Comparison of ENCODE assay signal across 28 cellular contexts in genomic region chr16:61432421-61432820, GRCh38.
DNase-seq lines count a peak whose midpoint lies in the region; ATAC-seq and TF ChIP-seq lines count a peak whose summit lies in the region.
"Had no signal": no experiment of that assay in that cellular context is flagged by ENCODE, and none has a peak within 500 bp of the region (broad histone marks: within the 10 kb centered on the region; RNA-seq: fewer than 3 reads in every experiment).

No MANE protein-coding gene starts in this region.

- H3K27me3 ChIP-seq in PC-3 (ENCODE audit: low read length) (no peaks in the 10 kb centered on the region), lower lobe of right lung (ENCODE audit: low read depth) (no peaks in the 10 kb centered on the region)
- H3K27me3 ChIP-seq: cardiac muscle cell, testis had no signal

- no peaks in the 10 kb centered on the region for H3K4me1 ChIP-seq in PC-3 (ENCODE audit: insufficient read depth, low read length)
- no peaks in the 10 kb centered on the region for H3K4me1 ChIP-seq in lower lobe of right lung
- H3K4me1 ChIP-seq: prostate gland, testis had no signal

- H3K9ac ChIP-seq in PC-3 (ENCODE audit: low read length), result no peak overlapping the region

- CTCF ChIA-PET in PC-3 (lab: Charles Lee), result no interaction called here

- H3K27ac ChIP-seq in 22Rv1, result no peak overlapping the region
- H3K27ac ChIP-seq in PC-3 (ENCODE audit: low read length), result no peak overlapping the region
- no peak overlapping the region for H3K27ac ChIP-seq in lower lobe of right lung
- H3K27ac ChIP-seq: cardiac muscle cell, prostate gland, testis had no signal

- intact Hi-C loops in PC-3 (cut with micrococcal nuclease), result loop anchor here (5.0 kb wide), 2 partner anchors 610 to 695 kb away; no protein-coding TSS in a partner anchor
- intact Hi-C loops in lower lobe of right lung (cut with DNase I), result no loop called here

- BruUV-seq in PC-3 (replicated peaks; lab: Mats Ljungman, UMichigan), result no TSS peak

- DNase-seq in AG10803 (ENCODE audit: low read depth) (peak; percentile 2), PC-3 (peak; percentile 5), lower lobe of right lung (no peak), NCI-H2081 treated with DMSO at 0.1 percent for 48 hours (lab: John Stamatoyannopoulos, UW) (no peak), superior temporal gyrus (ENCODE audit: extremely low spot score) (no peak), HuH-7 (ENCODE audit: low spot score) (no peak)
- DNase-seq: activated CD4-positive, alpha-beta T cell treated with anti-CD3 and anti-CD28 coated beads for 1 hour; activated naive CD4-positive, alpha-beta T cell treated with Interleukin-2 at 50 U/mL for 16 hours; activated T-cell treated with anti-CD3 and anti-CD28 coated beads, Interleukin-2, amount 50 U/mL, for 24 hours; AML-193; CD8-positive, alpha-beta T cell; dermis blood vessel endothelial cell; DMS79; foreskin fibroblast; immature natural killer cell; Karpas-422; left ventricle myocardium superior; NCI-H1092; NCI-H2029 treated with DMSO at 0.1 percent for 48 hours; NCI-H524 treated with DMSO at 0.1 percent for 48 hours; small intestine; testis had no signal

- H3K36me3 ChIP-seq in PC-3 (ENCODE audit: low read depth, low read length), result no peaks in the 10 kb centered on the region
- H3K36me3 ChIP-seq in lower lobe of right lung, result no peaks in the 10 kb centered on the region
- H3K36me3 ChIP-seq: cardiac muscle cell, prostate gland had no signal

- H3K9me3 ChIP-seq in PC-3 (ENCODE audit: low read length) (no peaks in the 10 kb centered on the region), lower lobe of right lung (no peaks in the 10 kb centered on the region)
- H3K9me3 ChIP-seq: prostate gland, testis had no signal

- no peaks in the 10 kb centered on the region for H3F3A ChIP-seq in PC-3 (ENCODE audit: low read length, unreplicated experiment)

- H3K9me2 ChIP-seq in PC-3 (replicated peaks; ENCODE audit: low read length), result no peaks in the 10 kb centered on the region

- H3K4me2 ChIP-seq in PC-3 (ENCODE audit: low read length), result no peak overlapping the region

- POLR2A ChIA-PET in PC-3 (lab: Charles Lee; ENCODE audit: unreplicated experiment), result interaction anchor here (0.6 kb wide), 1 partner anchor 336 kb away, joined by 27 read pairs; no protein-coding TSS in a partner anchor

- TF ChIP-seq CTCF in 22Rv1 (IDR thresholded peaks at IDR 0.05), result 0 out of 2 replicates have a peak, but pooled peaks have one; percentile 9
- TF ChIP-seq CTCF in AG10803 (conservative IDR thresholded peaks at IDR 0.05; ENCODE audit: low read length), result no peak
- peak; percentile 21; the same call in 1 of the 2 replicates for TF ChIP-seq CTCF in PC-3 (conservative IDR thresholded peaks at IDR 0.05; ENCODE audit: low read depth, low read length)
- peak; percentile 17 for TF ChIP-seq CTCF in lower lobe of right lung (IDR thresholded peaks at IDR 0.05)

- no peaks in the 10 kb centered on the region for H3K79me2 ChIP-seq in PC-3 (ENCODE audit: low read length)

- ATAC-seq in PC-3 (no peak), lower lobe of right lung (peak in 1 of 2 donors; percentile 61), GM21529 (IDR thresholded peaks at IDR 0.05; ENCODE audit: unreplicated experiment) (no peak)
- ATAC-seq: CD8-positive, alpha-beta T cell; HCT116; left ventricle myocardium superior; stimulated activated memory B cell treated with anti-CD40 and anti-IgM and Interleukin-4, amounts not matched to agents 10 μg/mL and 1 μg/mL and 100 μg/mL, for 72 hours had no signal

- H2AFZ ChIP-seq in PC-3 (ENCODE audit: low read length), result no peak overlapping the region

- H4K20me1 ChIP-seq in PC-3 (ENCODE audit: low read length), result no peaks in the 10 kb centered on the region

- H3K4me3 ChIP-seq in AG10803 (ENCODE audit: low read length) (no peak overlapping the region), PC-3 (ENCODE audit: low read length) (no peak overlapping the region), lower lobe of right lung (no peak overlapping the region)
- H3K4me3 ChIP-seq: cardiac muscle cell, prostate gland, testis had no signal

Comparison
In these comparisons a context has a peak if more than half of its experiments do, and no peak if none do; other contexts are left out.
1. DNase-seq: peak in AG10803 (single experiment) and PC-3 (single experiment); none in lower lobe of right lung (single experiment), NCI-H2081 treated with DMSO at 0.1 percent for 48 hours (single experiment), superior temporal gyrus (single experiment) and HuH-7 (single experiment).